ENCODE assay signal across 1 cellular context in genomic region chr3:80696280-80696679, GRCh38.
TF ChIP-seq lines count a peak whose summit lies in the region.

No MANE protein-coding gene starts in this region.

TF ChIP-seq in HepG2, 621 proteins besides CTCF, POLR2A, EP300 and RAD21 (continued from another document):
- TF ChIP-seq HNF1B (CRISPR knock-in tag; IDR thresholded peaks at IDR 0.05) (0 out of 2 replicates have a peak, but pooled peaks have one; percentile 53), DBP (CRISPR knock-in tag; IDR thresholded peaks at IDR 0.05; ENCODE audit: not compliant biosample characterization) (no peak), NCOR1 (IDR thresholded peaks at IDR 0.05; ENCODE audit: borderline replicate concordance, low read length) (peak; percentile 65; the same call in 1 of the 2 replicates), NBN (conservative IDR thresholded peaks at IDR 0.05) (no peak), SOX6 (IDR thresholded peaks at IDR 0.05) (no peak), SOX6 (CRISPR knock-in tag; IDR thresholded peaks at IDR 0.05) (peak; percentile 89), JDP2 (CRISPR knock-in tag; IDR thresholded peaks at IDR 0.05; ENCODE audit: borderline replicate concordance) (no peak), ARID5B (CRISPR knock-in tag; IDR thresholded peaks at IDR 0.05) (peak; percentile 82), PRPF4 (IDR thresholded peaks at IDR 0.05; ENCODE audit: low read depth, low read length, poor library complexity, severe bottlenecking) (no peak), ZNF30 (CRISPR knock-in tag; IDR thresholded peaks at IDR 0.05) (no peak), HMG20A (CRISPR knock-in tag; IDR thresholded peaks at IDR 0.05; ENCODE audit: borderline replicate concordance) (peak; percentile 76; the same call in 1 of the 2 replicates), HNF4A (CRISPR knock-in tag; IDR thresholded peaks at IDR 0.05) (peak; percentile 49; the same call in 1 of the 2 replicates), HOMEZ (CRISPR knock-in tag; IDR thresholded peaks at IDR 0.05; ENCODE audit: low read depth) (peak; percentile 84), ZNF619 (CRISPR knock-in tag; IDR thresholded peaks at IDR 0.05) (no peak), MLX (CRISPR knock-in tag; IDR thresholded peaks at IDR 0.05) (no peak), RXRB (CRISPR knock-in tag; IDR thresholded peaks at IDR 0.05; ENCODE audit: borderline replicate concordance) (peak; percentile 46; the same call in 1 of the 2 replicates), HNRNPUL1 (IDR thresholded peaks at IDR 0.05; ENCODE audit: low read depth, low read length) (0 out of 2 replicates have a peak, but pooled peaks have one; percentile 66), FOXO1 (CRISPR knock-in tag; IDR thresholded peaks at IDR 0.05) (no peak), GATAD2A (CRISPR knock-in tag; IDR thresholded peaks at IDR 0.05) (peak; percentile 78), ZBTB33 (CRISPR knock-in tag; IDR thresholded peaks at IDR 0.05) (no peak), SRSF4 (IDR thresholded peaks at IDR 0.05; ENCODE audit: low read depth, low read length, poor library complexity, severe bottlenecking) (no peak), GFI1 (CRISPR knock-in tag; IDR thresholded peaks at IDR 0.05; ENCODE audit: borderline replicate concordance) (peak; percentile 64; the same call in 1 of the 2 replicates), NCOA2 (CRISPR knock-in tag; IDR thresholded peaks at IDR 0.05) (peak; percentile 55), ZNF639 (CRISPR knock-in tag; conservative IDR thresholded peaks at IDR 0.05) (no peak), MED1 (CRISPR knock-in tag; IDR thresholded peaks at IDR 0.05) (0 out of 2 replicates have a peak, but pooled peaks have one; percentile 29), POGZ (CRISPR knock-in tag; IDR thresholded peaks at IDR 0.05) (peak; percentile 72), ONECUT2 (CRISPR knock-in tag; IDR thresholded peaks at IDR 0.05) (peak; percentile 68), ZNF644 (CRISPR knock-in tag; IDR thresholded peaks at IDR 0.05; ENCODE audit: low read depth) (0 out of 2 replicates have a peak, but pooled peaks have one; percentile 26)
TF ChIP-seq in HepG2: peak in this region for 41.
